33 cellular contexts compared by ENCODE assay signal in genomic region chr6:3959385-3959784, GRCh38.
DNase-seq lines count a peak whose midpoint lies in the region; ATAC-seq, FAIRE-seq and TF ChIP-seq lines count a peak whose summit lies in the region.
"Had no signal": no experiment of that assay in that cellular context is flagged by ENCODE, and none has a peak within 500 bp of the region (broad histone marks: within the 10 kb centered on the region; RNA-seq: fewer than 3 reads in every experiment).

No MANE protein-coding gene starts in this region.

- no peak overlapping the region for H2AFZ ChIP-seq in astrocyte (ENCODE audit: low read depth, low read length)
- H2AFZ ChIP-seq in K562 (ENCODE audit: low read depth, low read length): no peak overlapping the region

- intact Hi-C loops in K562 (cut with micrococcal nuclease): no loop called here

- no peaks in the 10 kb centered on the region for H3K36me3 Mint-ChIP-seq in astrocyte (ENCODE audit: low read depth, unreplicated experiment)
- H3K36me3 Mint-ChIP-seq: CD14-positive monocyte; CD4-positive, CD25-positive, alpha-beta regulatory T cell had no signal

- H3K4me2 ChIP-seq in astrocyte (ENCODE audit: low read length) (no peak overlapping the region), K562 (ENCODE audit: insufficient read depth, low read length) (no peak overlapping the region)
- H3K4me2 ChIP-seq: A549; BLaER1; BLaER1 treated with 17β-estradiol and CSF1 and Interleukin-3, amounts not matched to agents 10 nM and 100 nM had no signal

- H3K4me3 ChIP-seq in astrocyte (ENCODE audit: insufficient read depth, low read depth, low read length) (no peak overlapping the region), K562 (no peak overlapping the region)
- H3K4me3 ChIP-seq: A549; BLaER1; BLaER1 treated with 17β-estradiol and CSF1 and Interleukin-3, amounts not matched to agents 10 nM and 100 nM had no signal

- H3K9me3 ChIP-seq in astrocyte (ENCODE audit: insufficient read depth, low read depth, low read length) (no peaks in the 10 kb centered on the region), K562 (replicated peaks; ENCODE audit: control insufficient read depth, insufficient read depth, low read depth, low read length) (no peaks in the 10 kb centered on the region)
- H3K9me3 ChIP-seq: A549, BE2C, Caco-2 had no signal

- peaks cover 29% of the 10 kb centered on the region for H3K4me1 Mint-ChIP-seq in astrocyte (ENCODE audit: low read depth, unreplicated experiment)
- H3K4me1 Mint-ChIP-seq: B cell; CD14-positive monocyte; CD4-positive, CD25-positive, alpha-beta regulatory T cell; CD8-positive, alpha-beta memory T cell had no signal

- DNase-seq in astrocyte (ENCODE audit: low read depth): no peak
- DNase-seq in K562 (ENCODE audit: extremely low read depth in 1 of 4, low spot score in 3 of 4): no peak
- no peak for DNase-seq in midbrain (lab: John Stamatoyannopoulos, UW)
- no peak for DNase-seq in GM20000 (ENCODE audit: low spot score)
- DNase-seq: 8988T; ACHN; AML-193; BE2C; C1 segment of cervical spinal cord; Caco-2; Calu3; CD4-positive, alpha-beta memory T cell; CD4-positive, alpha-beta T cell; CD4-positive, CD25-positive, alpha-beta regulatory T cell; CD8-positive, alpha-beta memory T cell; CD8-positive, alpha-beta T cell; COR-L47; DMS 273 treated with DMSO at 0.1 percent for 48 hours; DMS153; DMS53; DMS79; DMS79 treated with DMSO at 0.1 percent for 48 hours; DND-41; EL had no signal

- no peak for TF ChIP-seq POLR2A in K562 (conservative IDR thresholded peaks at IDR 0.05)

- BruUV-seq in K562 (replicated peaks; lab: Mats Ljungman, UMichigan): no TSS peak

- H3K9me3 Mint-ChIP-seq in astrocyte (ENCODE audit: unreplicated experiment): no peaks in the 10 kb centered on the region

- ATAC-seq in K562: no peak
- ATAC-seq: A549; CD8-positive, alpha-beta T cell had no signal

- WGBS in K562 (ENCODE audit: insufficient coverage, low coverage, missing lambda C conversion rate): 12% methylated on average over 8 of the region's 8 CpGs

- H3K27ac Mint-ChIP-seq in astrocyte (ENCODE audit: unreplicated experiment): peak overlapping the region; percentile 42
- H3K27ac Mint-ChIP-seq: B cell; CD14-positive monocyte; CD4-positive, alpha-beta memory T cell; CD4-positive, alpha-beta T cell; CD4-positive, CD25-positive, alpha-beta regulatory T cell; CD8-positive, alpha-beta memory T cell; CD8-positive, alpha-beta T cell had no signal

- CTCF ChIA-PET in K562 (lab: Yijun Ruan, JAX; ENCODE audit: low intra/inter-chr PET ratio): no interaction called here

- no peaks in the 10 kb centered on the region for H3K27me3 ChIP-seq in astrocyte (ENCODE audit: insufficient read depth, low read length)
- peaks cover 38 to 54% of the 10 kb centered on the region in 2 experiments for H3K27me3 ChIP-seq in K562 (ENCODE audit: control insufficient read depth in 2 of 2, insufficient read depth in 2 of 2, low read length in 2 of 2)
- H3K27me3 ChIP-seq: BLaER1; BLaER1 treated with 17β-estradiol and CSF1 and Interleukin-3, amounts not matched to agents 10 nM and 100 nM had no signal

- H3K9ac ChIP-seq in astrocyte (ENCODE audit: low read length) (no peak overlapping the region), K562 (ENCODE audit: insufficient read depth in 1 of 2, low read depth in 2 of 2, low read length in 2 of 2) (no peak overlapping the region)
- H3K9ac ChIP-seq: BLaER1; BLaER1 treated with 17β-estradiol and CSF1 and Interleukin-3, amounts not matched to agents 10 nM and 100 nM had no signal

- no peak overlapping the region for H3K4me3 Mint-ChIP-seq in astrocyte (ENCODE audit: unreplicated experiment)
- H3K4me3 Mint-ChIP-seq: B cell; CD14-positive monocyte; CD4-positive, alpha-beta memory T cell; CD4-positive, alpha-beta T cell; CD4-positive, CD25-positive, alpha-beta regulatory T cell; CD8-positive, alpha-beta memory T cell; CD8-positive, alpha-beta T cell had no signal

- H3K79me2 ChIP-seq in astrocyte (ENCODE audit: insufficient read depth, low read length): no peaks in the 10 kb centered on the region
- no peaks in the 10 kb centered on the region for H3K79me2 ChIP-seq in K562 (ENCODE audit: control insufficient read depth, insufficient read depth, low read length)

- POLR2A ChIA-PET in K562 (lab: Yijun Ruan, JAX): interaction anchor here (0.8 to 1.6 kb wide), 2 partner anchors 14 to 218 kb away, joined by 3 read pairs; no protein-coding TSS in a partner anchor

- no peak for TF ChIP-seq CTCF in astrocyte (IDR thresholded peaks at IDR 0.05; ENCODE audit: insufficient read depth, low read depth, low read length)
- no peak for TF ChIP-seq CTCF in K562 (IDR thresholded peaks at IDR 0.05 in 2 of 3, conservative IDR thresholded peaks at IDR 0.05 in 1 of 3; ENCODE audit: insufficient read depth in 2 of 3, low read depth in 1 of 3, low read length in 3 of 3)
- no peak for TF ChIP-seq CTCF in GM20000 (IDR thresholded peaks at IDR 0.05; ENCODE audit: extremely low read depth, missing control alignments)

- no peaks in the 10 kb centered on the region for H3K27me3 Mint-ChIP-seq in astrocyte (ENCODE audit: low read depth, unreplicated experiment)

- H4K20me1 ChIP-seq in astrocyte (ENCODE audit: insufficient read depth, low read length): no peaks in the 10 kb centered on the region
- 0 out of 2 replicates have a peak, but pooled peaks cover 4% of the 10 kb centered on the region for H4K20me1 ChIP-seq in K562 (replicated peaks; ENCODE audit: control insufficient read depth, insufficient read depth, low read length)
- H4K20me1 ChIP-seq: BLaER1; BLaER1 treated with 17β-estradiol and CSF1 and Interleukin-3, amounts not matched to agents 10 nM and 100 nM had no signal

- no peak for TF ChIP-seq RAD21 in K562 (CRISPR knock-in tag; conservative IDR thresholded peaks at IDR 0.05 in 1 of 2, IDR thresholded peaks at IDR 0.05 in 1 of 2)

- H3K9me1 ChIP-seq in K562 (ENCODE audit: control insufficient read depth, insufficient read depth, low read length): no peaks in the 10 kb centered on the region

- H3K4me1 ChIP-seq in astrocyte (ENCODE audit: insufficient read depth, low read length): peaks cover 33% of the 10 kb centered on the region
- no peaks in the 10 kb centered on the region for H3K4me1 ChIP-seq in K562 (replicated peaks in 1 of 2; ENCODE audit: control insufficient read depth in 2 of 2, insufficient read depth in 2 of 2, low read length in 2 of 2)
- H3K4me1 ChIP-seq: BE2C; BLaER1; BLaER1 treated with 17β-estradiol and CSF1 and Interleukin-3, amounts not matched to agents 10 nM and 100 nM; Caco-2 had no signal

- TF ChIP-seq EP300 in K562 (IDR thresholded peaks at IDR 0.05; ENCODE audit: low read length): no peak

- H3K36me3 ChIP-seq in astrocyte (ENCODE audit: insufficient read depth, low read length) (no peaks in the 10 kb centered on the region), K562 (ENCODE audit: control insufficient read depth, insufficient read depth, low read length) (no peaks in the 10 kb centered on the region)
- H3K36me3 ChIP-seq: BE2C; BLaER1; BLaER1 treated with 17β-estradiol and CSF1 and Interleukin-3, amounts not matched to agents 10 nM and 100 nM had no signal

- in situ Hi-C loops in K562 (cut with MboI): no loop called here

- no peak overlapping the region for H3K27ac ChIP-seq in astrocyte (ENCODE audit: low read depth, low read length)
- H3K27ac ChIP-seq in K562 (ENCODE audit: extremely low read depth, low read depth, low read length): no peak overlapping the region
- H3K27ac ChIP-seq: 22Rv1; A549; BLaER1; BLaER1 treated with 17β-estradiol and CSF1 and Interleukin-3, amounts not matched to agents 10 nM and 100 nM; C4-2B had no signal

- FAIRE-seq in astrocyte (lab: Jason Lieb, UNC) (no peak), K562 (lab: Jason Lieb, UNC) (no peak)
- FAIRE-seq: A204.1, A549, D721Med had no signal

TF ChIP-seq in K562, 482 proteins besides CTCF, POLR2A, EP300 and RAD21:
- TF ChIP-seq NBN (IDR thresholded peaks at IDR 0.05; ENCODE audit: low read depth) (no peak), ZBTB11 (CRISPR knock-in tag; IDR thresholded peaks at IDR 0.05) (no peak), EZH2 (IDR thresholded peaks at IDR 0.05; ENCODE audit: borderline replicate concordance, low read depth, low read length) (0 out of 2 replicates have a peak, but pooled peaks have one; percentile 39)
